7 cellular contexts compared by ENCODE assay signal in genomic region chr19:48480476-48481190, GRCh38. TPM values are rescaled to one million over a fixed set of nuclear protein-coding genes. Genes with fewer than 3 reads are reported as not detected.
DNase-seq lines count a peak whose midpoint lies in the region; ATAC-seq and TF ChIP-seq lines count a peak whose summit lies in the region.

No MANE protein-coding gene starts in this region.

- no peak for TF ChIP-seq CTCF in glutamatergic neuron (IDR thresholded peaks at IDR 0.05; ENCODE audit: partially characterized antibody, unreplicated experiment)

- peaks cover 35% of the 10 kb centered on the region for H3K9me3 Mint-ChIP-seq in glutamatergic neuron (ENCODE audit: unreplicated experiment)

- H3K36me3 Mint-ChIP-seq in glutamatergic neuron (ENCODE audit: unreplicated experiment): peaks cover 11% of the 10 kb centered on the region

- H3K27me3 Mint-ChIP-seq in glutamatergic neuron (ENCODE audit: unreplicated experiment): peaks cover 29% of the 10 kb centered on the region

- peak overlapping the region; percentile 90 for H3K27ac Mint-ChIP-seq in glutamatergic neuron (ENCODE audit: unreplicated experiment)

- ATAC-seq in GM19351 (IDR thresholded peaks at IDR 0.05; ENCODE audit: unreplicated experiment): no peak

- peaks cover 29% of the 10 kb centered on the region for H3K4me1 Mint-ChIP-seq in glutamatergic neuron (ENCODE audit: low read depth, unreplicated experiment)

- peak overlapping the region; percentile 71 for H3K4me3 Mint-ChIP-seq in glutamatergic neuron (ENCODE audit: unreplicated experiment)

- peak; percentile 32 for DNase-seq in NOMO-1 treated with DMSO at 0.1 percent for 48 hours (lab: John Stamatoyannopoulos, UW; ENCODE audit: unreplicated experiment)
- DNase-seq in activated naive CD4-positive, alpha-beta T cell (lab: John Stamatoyannopoulos, UW): peak in 3 of 4 experiments; percentile 28 to 58 (median 41)
- DNase-seq in glutamatergic neuron: peak; percentile 66
- DNase-seq in retina: peak; percentile 80
- DNase-seq in 8988T: no peak
- DNase-seq in COR-L47 (lab: John Stamatoyannopoulos, UW): no peak

RNA-seq across cellular contexts. Expression of gene CYTH2, which starts 11.5 kb away (rescaled TPM):
- 233 TPM for total RNA-seq in glutamatergic neuron (ENCODE audit: unreplicated experiment)

RNA-seq across cellular contexts. Expression of gene KCNJ14, which starts 25.3 kb away (rescaled TPM):
- total RNA-seq in glutamatergic neuron (ENCODE audit: unreplicated experiment): 1.0 TPM

RNA-seq across cellular contexts. Expression of gene LMTK3, which starts 31.0 kb away (rescaled TPM):
- total RNA-seq in glutamatergic neuron (ENCODE audit: unreplicated experiment): 36.3 TPM

RNA-seq across cellular contexts. Expression of gene GRWD1, which starts 34.9 kb away (rescaled TPM):
- 25.0 TPM for total RNA-seq in glutamatergic neuron (ENCODE audit: unreplicated experiment)

Comparison
In these comparisons a context has a peak if more than half of its experiments do, and no peak if none do; other contexts are left out.
1. DNase-seq: peak in NOMO-1 treated with DMSO at 0.1 percent for 48 hours (single experiment), activated naive CD4-positive, alpha-beta T cell (3 of 4), glutamatergic neuron (single experiment) and retina (single experiment); none in 8988T (single experiment) and COR-L47 (single experiment).